Comparison of ENCODE assay signal across 17 cellular contexts in the genomic region with DNA sequence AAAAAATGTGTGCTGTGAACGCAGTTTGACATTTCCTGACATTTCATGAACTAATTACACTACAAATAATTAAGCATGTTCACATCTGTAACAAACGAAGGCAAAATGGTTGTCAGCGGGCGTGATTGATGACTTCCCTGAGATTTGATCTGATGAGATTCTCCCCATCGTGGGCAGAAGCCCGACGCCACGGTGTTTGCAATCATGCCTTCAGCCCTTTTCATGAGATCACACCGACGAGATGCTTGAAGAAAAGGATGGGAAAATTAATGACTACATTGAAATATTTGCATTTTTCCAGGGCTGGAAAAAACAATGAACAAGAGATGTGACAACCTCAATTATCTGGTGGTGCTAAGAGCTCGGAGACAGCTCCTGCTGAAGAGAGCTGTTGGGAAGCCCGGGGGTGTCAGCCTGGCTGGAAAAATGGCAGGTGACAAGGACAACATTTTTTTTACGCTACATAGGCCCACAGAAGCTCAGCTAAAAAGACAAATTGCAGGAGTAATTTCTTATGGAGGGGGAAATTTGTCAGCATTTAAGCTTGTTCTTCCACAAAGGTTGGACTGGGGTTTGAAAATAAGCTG.
DNase-seq lines count a peak whose midpoint lies in the region; ATAC-seq and TF ChIP-seq lines count a peak whose summit lies in the region.
"Had no signal": no experiment of that assay in that cellular context is flagged by ENCODE, and none has a peak within 500 bp of the region (broad histone marks: within the 10 kb centered on the region; RNA-seq: fewer than 3 reads in every experiment).

No MANE protein-coding gene starts in this region.

- TF ChIP-seq CTCF in nephron progenitor cell (IDR thresholded peaks at IDR 0.05): no peak

- H3K9me3 Mint-ChIP-seq in nephron progenitor cell: no peaks in the 10 kb centered on the region
- H3K9me3 Mint-ChIP-seq: CD4-positive, alpha-beta T cell had no signal

- peak overlapping the region; percentile 26 for H3K4me3 Mint-ChIP-seq in nephron progenitor cell
- H3K4me3 Mint-ChIP-seq: CD4-positive, alpha-beta T cell had no signal

- no peaks in the 10 kb centered on the region for H3K36me3 Mint-ChIP-seq in nephron progenitor cell (ENCODE audit: low read depth)

- peaks cover 55% of the 10 kb centered on the region for H3K4me1 Mint-ChIP-seq in nephron progenitor cell

- peaks cover 17% of the 10 kb centered on the region for H3K27me3 Mint-ChIP-seq in nephron progenitor cell (ENCODE audit: low read depth, poor library complexity)

- H3K27ac Mint-ChIP-seq in nephron progenitor cell: peak overlapping the region; percentile 93
- H3K27ac Mint-ChIP-seq: CD4-positive, alpha-beta T cell had no signal

- ATAC-seq in GM21576 (IDR thresholded peaks at IDR 0.05; ENCODE audit: unreplicated experiment): no peak

- DNase-seq in NCI-H1417 treated with DMSO at 0.1 percent for 48 hours (lab: John Stamatoyannopoulos, UW) (peak; percentile 39), NCI-H69 (lab: John Stamatoyannopoulos, UW) (peak; percentile 55), nephron progenitor cell (peak; percentile 37), retina (peak; percentile 84)
- no peak for DNase-seq in stimulated activated naive CD4-positive, alpha-beta T cell treated with Interleukin-2 at 50 U/mL for 16 hours (lab: John Stamatoyannopoulos, UW)
- no peak for DNase-seq in activated CD4-positive, alpha-beta T cell treated with anti-CD3 and anti-CD28 coated beads for 1 hour
- DNase-seq: BE2C; Calu3; CD4-positive, alpha-beta T cell; DMS53; KG1; NCI-H2029; NCI-H2227 treated with DMSO at 0.1 percent for 48 hours; NCI-H524 treated with DMSO at 0.1 percent for 48 hours; OCI-M1; SIG-M5 had no signal

Comparison
In these comparisons a context has a peak if more than half of its experiments do, and no peak if none do; other contexts are left out.
1. DNase-seq: peak in NCI-H1417 treated with DMSO at 0.1 percent for 48 hours (single experiment), NCI-H69 (single experiment), nephron progenitor cell (single experiment) and retina (single experiment); none in stimulated activated naive CD4-positive, alpha-beta T cell treated with Interleukin-2 at 50 U/mL for 16 hours (single experiment) and activated CD4-positive, alpha-beta T cell treated with anti-CD3 and anti-CD28 coated beads for 1 hour (single experiment).